1 cellular context compared by ENCODE assay signal in genomic region chr3:113685956-113686721, GRCh38.
A peak's percentile ranks its signal among the peaks of the same experiment; 100 is the strongest.
TF ChIP-seq lines count a peak whose summit lies in the region.

No MANE protein-coding gene starts in this region.

TF ChIP-seq in HepG2, 621 proteins besides CTCF, POLR2A, EP300 and RAD21 (continued from another document and continues in another):
- TF ChIP-seq PBX2 (CRISPR knock-in tag; IDR thresholded peaks at IDR 0.05) (no peak), CEBPZ (IDR thresholded peaks at IDR 0.05; ENCODE audit: low read length) (no peak), RXRA (CRISPR knock-in tag; IDR thresholded peaks at IDR 0.05) (no peak), SMAD1 (CRISPR knock-in tag; IDR thresholded peaks at IDR 0.05; ENCODE audit: borderline replicate concordance, low read depth) (no peak; the same call in 1 of the 2 replicates), ZNF605 (CRISPR knock-in tag; IDR thresholded peaks at IDR 0.05) (0 out of 2 replicates have a peak, but pooled peaks have one; percentile 10), FOXJ3 (CRISPR knock-in tag; IDR thresholded peaks at IDR 0.05; ENCODE audit: borderline replicate concordance) (0 out of 2 replicates have a peak, but pooled peaks have one; percentile 22), ZNF180 (CRISPR knock-in tag; IDR thresholded peaks at IDR 0.05; ENCODE audit: borderline replicate concordance, low read depth) (no peak), ZNF451 (CRISPR knock-in tag; IDR thresholded peaks at IDR 0.05) (no peak), SP4 (CRISPR knock-in tag; IDR thresholded peaks at IDR 0.05) (peak; percentile 58; the same call in 1 of the 2 replicates), YY1 (IDR thresholded peaks at IDR 0.05; ENCODE audit: insufficient read depth, insufficient replicate concordance, low read depth, low read length) (no peak), CERS6 (CRISPR knock-in tag; IDR thresholded peaks at IDR 0.05) (no peak), NBN (conservative IDR thresholded peaks at IDR 0.05) (no peak), ZFY (CRISPR knock-in tag; IDR thresholded peaks at IDR 0.05) (no peak), CEBPB (IDR thresholded peaks at IDR 0.05; ENCODE audit: borderline replicate concordance, low read depth, low read length) (peak; percentile 98), ZFP37 (CRISPR knock-in tag; IDR thresholded peaks at IDR 0.05; ENCODE audit: borderline replicate concordance) (no peak), RBM22 (optimal IDR thresholded peaks at IDR 0.05; ENCODE audit: low read length) (peak; percentile 17), IKZF1 (IDR thresholded peaks at IDR 0.05) (no peak), KAT8 (CRISPR knock-in tag; IDR thresholded peaks at IDR 0.05) (0 out of 2 replicates have a peak, but pooled peaks have one; percentile 35), SIN3B (IDR thresholded peaks at IDR 0.05; ENCODE audit: low read length) (no peak), AFF4 (CRISPR knock-in tag; IDR thresholded peaks at IDR 0.05) (no peak), RELA (CRISPR knock-in tag; IDR thresholded peaks at IDR 0.05) (no peak), STAT5B (CRISPR knock-in tag; IDR thresholded peaks at IDR 0.05) (no peak), GRHL1 (CRISPR knock-in tag; conservative IDR thresholded peaks at IDR 0.05) (no peak), BCLAF1 (IDR thresholded peaks at IDR 0.05) (no peak), GABPB1 (CRISPR knock-in tag; IDR thresholded peaks at IDR 0.05) (no peak), HNF4A (CRISPR knock-in tag; IDR thresholded peaks at IDR 0.05) (peak; percentile 42; the same call in 1 of the 2 replicates), ZBTB37 (CRISPR knock-in tag; IDR thresholded peaks at IDR 0.05) (no peak), ZNF784 (CRISPR knock-in tag; IDR thresholded peaks at IDR 0.05; ENCODE audit: borderline replicate concordance) (no peak), TBX3 (IDR thresholded peaks at IDR 0.05; ENCODE audit: borderline replicate concordance) (no peak), ZNF33B (CRISPR knock-in tag; IDR thresholded peaks at IDR 0.05) (no peak), ZNF326 (CRISPR knock-in tag; IDR thresholded peaks at IDR 0.05; ENCODE audit: borderline replicate concordance) (no peak), ZBTB20 (CRISPR knock-in tag; IDR thresholded peaks at IDR 0.05; ENCODE audit: borderline replicate concordance, low read depth) (no peak), ZNF510 (CRISPR knock-in tag; IDR thresholded peaks at IDR 0.05; ENCODE audit: low read depth) (peak; percentile 36; the same call in 1 of the 2 replicates), RBFOX2 (IDR thresholded peaks at IDR 0.05; ENCODE audit: low read depth, low read length) (no peak), ZFAT (CRISPR knock-in tag; conservative IDR thresholded peaks at IDR 0.05) (no peak), SRSF4 (IDR thresholded peaks at IDR 0.05; ENCODE audit: low read depth, low read length, poor library complexity, severe bottlenecking) (no peak), ZNF10 (CRISPR knock-in tag; IDR thresholded peaks at IDR 0.05; ENCODE audit: borderline replicate concordance, low read depth) (no peak), U2AF1 (optimal IDR thresholded peaks at IDR 0.05; ENCODE audit: low read depth, low read length) (no peak), BRD4 (CRISPR knock-in tag; IDR thresholded peaks at IDR 0.05) (no peak; the same call in 1 of the 2 replicates), ZNF564 (CRISPR knock-in tag; IDR thresholded peaks at IDR 0.05) (no peak), ZNF17 (CRISPR knock-in tag; IDR thresholded peaks at IDR 0.05) (no peak), PCBP1 (IDR thresholded peaks at IDR 0.05; ENCODE audit: borderline replicate concordance, low read depth, low read length) (no peak), HNRNPLL (IDR thresholded peaks at IDR 0.05; ENCODE audit: low read depth, low read length, poor library complexity, severe bottlenecking) (no peak), NKX3-1 (CRISPR knock-in tag; IDR thresholded peaks at IDR 0.05) (no peak), TBP (CRISPR knock-in tag; IDR thresholded peaks at IDR 0.05) (no peak), HIVEP1 (CRISPR knock-in tag; IDR thresholded peaks at IDR 0.05) (no peak), PRMT3 (CRISPR knock-in tag; IDR thresholded peaks at IDR 0.05; ENCODE audit: borderline replicate concordance, low read depth) (no peak), ARID2 (CRISPR knock-in tag; IDR thresholded peaks at IDR 0.05; ENCODE audit: borderline replicate concordance) (no peak), ZBTB2 (CRISPR knock-in tag; IDR thresholded peaks at IDR 0.05; ENCODE audit: low read depth) (no peak), JUNB (CRISPR knock-in tag; IDR thresholded peaks at IDR 0.05; ENCODE audit: borderline replicate concordance) (no peak), ZNF576 (CRISPR knock-in tag; IDR thresholded peaks at IDR 0.05) (no peak)
